ENCODE assay signal across 22 cellular contexts in genomic region chr2:238251331-238251730, GRCh38. TPM values are rescaled to one million over a fixed set of nuclear protein-coding genes. Genes with fewer than 3 reads are reported as not detected.
DNase-seq lines count a peak whose midpoint lies in the region; ATAC-seq, FAIRE-seq and TF ChIP-seq lines count a peak whose summit lies in the region.
"Had no signal": no experiment of that assay in that cellular context is flagged by ENCODE, and none has a peak within 500 bp of the region (broad histone marks: within the 10 kb centered on the region; RNA-seq: fewer than 3 reads in every experiment).

No MANE protein-coding gene starts in this region.

- ATAC-seq in lower lobe of right lung, result no peak
- no peak for ATAC-seq in HG03571 (IDR thresholded peaks at IDR 0.05; ENCODE audit: unreplicated experiment)
- ATAC-seq: CD8-positive, alpha-beta T cell; HCT116 had no signal

- intact Hi-C loops in CD14-positive monocyte (cut with micrococcal nuclease) (no loop called here), lower lobe of right lung (cut with DNase I) (no loop called here), posterior vena cava (cut with DNase I) (loop anchor here in 1 of 2 donors (10.0 kb wide), 1 partner anchor 127 kb away; no protein-coding TSS in a partner anchor), esophagus squamous epithelium (cut with DNase I) (no loop called here)

- DNase-seq in CD14-positive monocyte (ENCODE audit: low spot score) (peak; percentile 27), chondrocyte (ENCODE audit: low spot score) (peak; percentile 79), lower lobe of right lung (peak; percentile 32), posterior vena cava (ENCODE audit: low spot score) (peak; percentile 71), urothelium cell line (ENCODE audit: low spot score) (no peak), esophagus squamous epithelium (lab: John Stamatoyannopoulos, UW) (no peak)
- DNase-seq: BE2C; CD8-positive, alpha-beta T cell; COR-L47; DMS153; DMS79 treated with DMSO at 0.1 percent for 48 hours; EL had no signal

- no peak for TF ChIP-seq CTCF in CD14-positive monocyte (IDR thresholded peaks at IDR 0.05)
- TF ChIP-seq CTCF in chondrocyte (IDR thresholded peaks at IDR 0.05), result no peak
- TF ChIP-seq CTCF in lower lobe of right lung (IDR thresholded peaks at IDR 0.05), result no peak
- TF ChIP-seq CTCF in esophagus squamous epithelium (IDR thresholded peaks at IDR 0.05), result no peak

- H3K36me3 ChIP-seq in lower lobe of right lung (peaks cover 99% of the 10 kb centered on the region), esophagus squamous epithelium (peaks cover 25 to 100% (median 43%) of the 10 kb centered on the region in 3 donors)

- 87 to 100% methylated on average over 3 to 12 of the region's 12 CpGs for WGBS in esophagus squamous epithelium, 2 donors

- H3K27me3 Mint-ChIP-seq in CD14-positive monocyte (ENCODE audit: low read depth in 3 of 3) (peaks cover 0 to 4% (median 2%) of the 10 kb centered on the region in 3 donors), chondrocyte (ENCODE audit: low read depth) (no peaks in the 10 kb centered on the region)
- H3K27me3 Mint-ChIP-seq: IgD-negative memory B cell had no signal

- H3K4me1 ChIP-seq in lower lobe of right lung (peaks cover 5% of the 10 kb centered on the region), esophagus squamous epithelium (no peaks in the 10 kb centered on the region)

- no peak for FAIRE-seq in urothelium cell line (lab: Jason Lieb, UNC)
- FAIRE-seq: A204.1, D721Med, G401.6, GM12891, GM19239, H54 had no signal

- peaks cover 74 to 89% of the 10 kb centered on the region in 2 donors for H3K36me3 Mint-ChIP-seq in CD14-positive monocyte
- H3K36me3 Mint-ChIP-seq in chondrocyte (ENCODE audit: low read depth), result peaks cover 8% of the 10 kb centered on the region

- H3K27me3 ChIP-seq in lower lobe of right lung (ENCODE audit: low read depth) (no peaks in the 10 kb centered on the region), esophagus squamous epithelium (no peaks in the 10 kb centered on the region)
- H3K27me3 ChIP-seq: BE2C had no signal

- H3K27ac Mint-ChIP-seq in CD14-positive monocyte (no peak overlapping the region), chondrocyte (ENCODE audit: unreplicated experiment) (no peak overlapping the region)
- H3K27ac Mint-ChIP-seq: CD8-positive, alpha-beta T cell had no signal

- H3K4me3 ChIP-seq in lower lobe of right lung (no peak overlapping the region), esophagus squamous epithelium (no peak overlapping the region)

- no peak for TF ChIP-seq POLR2A in esophagus squamous epithelium (IDR thresholded peaks at IDR 0.05)

- H3K9me3 Mint-ChIP-seq in CD14-positive monocyte, result no peaks in the 10 kb centered on the region
- H3K9me3 Mint-ChIP-seq in chondrocyte (ENCODE audit: low read depth), result no peaks in the 10 kb centered on the region
- H3K9me3 Mint-ChIP-seq: CD8-positive, alpha-beta T cell; IgD-negative memory B cell had no signal

- H3K4me3 Mint-ChIP-seq in CD14-positive monocyte, result no peak overlapping the region
- no peak overlapping the region for H3K4me3 Mint-ChIP-seq in chondrocyte (ENCODE audit: unreplicated experiment)
- H3K4me3 Mint-ChIP-seq: CD8-positive, alpha-beta T cell; IgD-negative memory B cell had no signal

- no peak overlapping the region for H3K27ac ChIP-seq in lower lobe of right lung
- no peak overlapping the region for H3K27ac ChIP-seq in esophagus squamous epithelium
- H3K27ac ChIP-seq: C4-2B had no signal

- H3K9me3 ChIP-seq in lower lobe of right lung (no peaks in the 10 kb centered on the region), esophagus squamous epithelium (no peaks in the 10 kb centered on the region)
- H3K9me3 ChIP-seq: BE2C had no signal

- peaks cover 4% of the 10 kb centered on the region for H3K4me1 Mint-ChIP-seq in CD14-positive monocyte
- no peaks in the 10 kb centered on the region for H3K4me1 Mint-ChIP-seq in chondrocyte (ENCODE audit: low read depth)

RNA-seq across cellular contexts. Expression of gene HES6, which starts 11.5 kb away (rescaled TPM):
- 1 to 10 TPM; 2.1 to 4.0 TPM for polyA plus RNA-seq in CD14-positive monocyte
- total RNA-seq in chondrocyte, result 16.2 to 33.3 TPM (median 16.5 TPM) in 3 replicates
- total RNA-seq in lower lobe of right lung, result 6.1 TPM
- total RNA-seq in posterior vena cava, result 1 to 10 TPM; 2.3 to 6.9 TPM
- total RNA-seq in esophagus squamous epithelium, result 1 to 10 TPM; 3.1 to 5.1 (median 4.2) TPM

RNA-seq across cellular contexts. Expression of gene PER2, which starts 37.1 kb away (rescaled TPM):
- 1 to 10 TPM; 1.6 to 3.1 TPM for polyA plus RNA-seq in CD14-positive monocyte
- 2.7 to 3.3 TPM (median 2.9 TPM) in 3 replicates for total RNA-seq in chondrocyte
- 24.9 TPM for total RNA-seq in lower lobe of right lung
- total RNA-seq in posterior vena cava, result 10 to 100 TPM; 10.1 to 16.8 TPM
- 10 to 100 TPM in 2 of 4 donors, 1 to 10 TPM in 2; 6.2 to 28.0 (median 12.0) TPM for total RNA-seq in esophagus squamous epithelium

RNA-seq across cellular contexts. Expression of gene ILKAP, which starts 47.8 kb away (rescaled TPM):
- 10 to 100 TPM; 23.2 to 29.3 TPM for polyA plus RNA-seq in CD14-positive monocyte
- total RNA-seq in chondrocyte (24.9 to 36.7 TPM (median 29.7 TPM) in 3 replicates), lower lobe of right lung (43.4 TPM), posterior vena cava (10 to 100 TPM; 32.2 to 34.9 TPM), esophagus squamous epithelium (10 to 100 TPM; 13.3 to 38.3 (median 20.7) TPM)

Comparison
In these comparisons a context has a peak if more than half of its experiments do, and no peak if none do; other contexts are left out.
1. DNase-seq: peak in CD14-positive monocyte (single experiment), chondrocyte (single experiment), lower lobe of right lung (single experiment) and posterior vena cava (single experiment); none in urothelium cell line (single experiment) and esophagus squamous epithelium (single experiment).